ENCODE assay signal across 8 cellular contexts in the genomic region with DNA sequence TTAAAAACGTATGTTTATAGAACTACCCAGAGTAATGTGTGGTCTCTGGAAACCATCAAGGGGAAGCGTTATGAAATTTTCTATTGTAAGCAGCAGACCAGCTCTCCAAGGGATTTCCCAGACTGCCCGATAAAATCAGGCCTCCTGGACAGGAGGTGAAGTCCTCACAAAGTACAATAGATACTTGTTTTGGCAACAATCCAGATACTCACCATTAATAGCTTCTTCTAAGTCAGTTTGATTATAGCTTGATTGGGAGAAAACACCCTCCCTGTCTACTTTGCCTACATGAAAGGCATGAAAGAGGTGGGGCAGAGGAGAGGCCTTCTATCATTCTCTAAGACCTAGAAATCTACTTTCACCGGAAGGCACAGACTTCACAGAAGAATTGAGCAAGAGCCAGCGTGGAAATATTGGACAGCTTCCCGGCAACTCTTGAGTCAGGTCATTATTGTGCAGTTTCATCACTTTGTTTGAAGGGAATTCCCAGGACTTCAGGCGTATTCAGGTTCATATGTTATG.
DNase-seq lines count a peak whose midpoint lies in the region; ATAC-seq and TF ChIP-seq lines count a peak whose summit lies in the region.

No MANE protein-coding gene starts in this region.

- no peak for TF ChIP-seq CTCF in testis (IDR thresholded peaks at IDR 0.05)

- peak; percentile 92 for DNase-seq in HT-29 (ENCODE audit: low spot score)
- DNase-seq in iris pigment epithelial cell (ENCODE audit: low read depth): peak; percentile 99
- peak; percentile 92 for DNase-seq in testis

- H3K4me3 ChIP-seq in testis: no peak overlapping the region

- H3K27me3 ChIP-seq in testis: no peaks in the 10 kb centered on the region

- no peaks in the 10 kb centered on the region for H3K9me3 ChIP-seq in testis

- no peak for TF ChIP-seq POLR2A in testis (IDR thresholded peaks at IDR 0.05)

- H3K4me1 ChIP-seq in testis: peaks cover 20% of the 10 kb centered on the region

- ATAC-seq in HG03025 (IDR thresholded peaks at IDR 0.05; ENCODE audit: low FRiP score, unreplicated experiment) (no peak), HG02610 (IDR thresholded peaks at IDR 0.05; ENCODE audit: unreplicated experiment) (no peak), HG02571 (IDR thresholded peaks at IDR 0.05; ENCODE audit: unreplicated experiment) (no peak), HG03439 (IDR thresholded peaks at IDR 0.05; ENCODE audit: unreplicated experiment) (no peak)

- intact Hi-C loops in testis (cut with DNase I; ENCODE audit: low total_unique reads): no loop called here

- 10 to 53% (median 13%) methylated on average over 7 of the region's 7 CpGs for WGBS in adipose tissue, 3 donors
- WGBS in testis, 2 donors: 26 to 28% methylated on average over 7 of the region's 7 CpGs

- H3K27ac ChIP-seq in adipose tissue (ENCODE audit: low read depth, low read length) (peak overlapping the region; percentile 29), testis (peak overlapping the region in 1 of 2 donors; percentile 21)

- H3K36me3 ChIP-seq in testis (ENCODE audit: low read depth, missing control alignments): no peaks in the 10 kb centered on the region
